Comparison of ENCODE assay signal across 8 cellular contexts in genomic region chr5:178231736-178232123, GRCh38. TPM values are rescaled to one million over a fixed set of nuclear protein-coding genes. Genes with fewer than 3 reads are reported as not detected.
DNase-seq lines count a peak whose midpoint lies in the region; ATAC-seq and TF ChIP-seq lines count a peak whose summit lies in the region.

No MANE protein-coding gene starts in this region.

- peak overlapping the region; percentile 82 for H3K27ac ChIP-seq in CD4-positive, alpha-beta memory T cell (ENCODE audit: low read depth, low read length)
- H3K27ac ChIP-seq in brain microvascular endothelial cell (peak overlapping the region; percentile 87), mesendoderm (ENCODE audit: low read depth, low read length) (no peak overlapping the region)

- H3K4me3 Mint-ChIP-seq in CD4-positive, alpha-beta memory T cell, result peak overlapping the region; percentile 82 to 90 (median 86)

- CTCF ChIA-PET in CD4-positive, alpha-beta memory T cell (lab: Charles Lee; ENCODE audit: partially characterized antibody), result no interaction called here

- WGBS in mesendoderm (ENCODE audit: extremely low coverage, insufficient coverage, low lambda C conversion rate), result no CpG with 5 or more reads among the region's 16 CpGs

- peaks cover 34 to 48% of the 10 kb centered on the region in 2 donors for H3K36me3 Mint-ChIP-seq in CD4-positive, alpha-beta memory T cell

- peak overlapping the region; percentile 65 to 91 (median 78) for H3K27ac Mint-ChIP-seq in CD4-positive, alpha-beta memory T cell

- no peak overlapping the region for H2BK15ac ChIP-seq in mesendoderm (replicated peaks; ENCODE audit: low read depth)

- H4K5ac ChIP-seq in mesendoderm (ENCODE audit: low read length), result no peak overlapping the region

- H3K4me1 ChIP-seq in CD4-positive, alpha-beta memory T cell (ENCODE audit: insufficient read depth, low read length), result peaks cover 44% of the 10 kb centered on the region
- peaks cover 2% of the 10 kb centered on the region for H3K4me1 ChIP-seq in mesendoderm (ENCODE audit: control insufficient read depth, low read depth, low read length)

- H3K4ac ChIP-seq in mesendoderm (ENCODE audit: low read depth, low read length), result peak overlapping the region; percentile 95

- DNase-seq in CD4-positive, alpha-beta memory T cell, result no peak
- DNase-seq in brain microvascular endothelial cell (no peak), mesendoderm (no peak), NCI-H2227 (lab: John Stamatoyannopoulos, UW; ENCODE audit: unreplicated experiment) (no peak), mucosa of gallbladder (ENCODE audit: low spot score) (no peak), medulla oblongata (ENCODE audit: extremely low spot score) (no peak), NCI-H1930 (lab: John Stamatoyannopoulos, UW) (no peak)

- peak overlapping the region; percentile 91 for H3K18ac ChIP-seq in mesendoderm (ENCODE audit: low read length)

- TF ChIP-seq CTCF in brain microvascular endothelial cell (IDR thresholded peaks at IDR 0.05; ENCODE audit: low read depth, low read length, missing control alignments), result no peak

- no peak overlapping the region for H2AK5ac ChIP-seq in mesendoderm (ENCODE audit: low read length)

- H3K9ac ChIP-seq in mesendoderm (ENCODE audit: low read length), result peak overlapping the region; percentile 99

- peaks cover 34% of the 10 kb centered on the region for H3K36me3 ChIP-seq in CD4-positive, alpha-beta memory T cell (ENCODE audit: insufficient read depth, low read length)
- H3K36me3 ChIP-seq in brain microvascular endothelial cell (replicated peaks) (peaks cover 20% of the 10 kb centered on the region), mesendoderm (ENCODE audit: control insufficient read depth, insufficient read depth, low read length) (peaks cover 17% of the 10 kb centered on the region)

- H3K4me1 Mint-ChIP-seq in CD4-positive, alpha-beta memory T cell, result peaks cover 30 to 79% (median 57%) of the 10 kb centered on the region in 4 donors

- peak overlapping the region; percentile 81 for H3K4me2 ChIP-seq in mesendoderm (ENCODE audit: low read length)

- intact Hi-C loops in CD4-positive, alpha-beta memory T cell (cut with micrococcal nuclease), result loop anchor here (1.0 to 10.0 kb wide), 2 partner anchors 27 to 393 kb away; partner anchors contain the start of genes CLK4 and HNRNPAB

- POLR2A ChIA-PET in CD4-positive, alpha-beta memory T cell (lab: Charles Lee; ENCODE audit: partially characterized antibody), result interaction anchor here (1.2 to 7.7 kb wide), 4 partner anchors 10 to 26 kb away, joined by 3 to 72 read pairs (median 8); partner anchors contain the start of gene HNRNPAB

- peaks cover 17% of the 10 kb centered on the region for H3K79me1 ChIP-seq in mesendoderm (ENCODE audit: low read length)

- in situ Hi-C loops in brain microvascular endothelial cell (cut with HindIII; ENCODE audit: low pct_ligation_motif_present, low sequenced_read_pairs), result no loop called here

- no peak overlapping the region for H4K8ac ChIP-seq in mesendoderm (ENCODE audit: low read depth, low read length)

- peak; percentile 12 for ATAC-seq in HG03460 (IDR thresholded peaks at IDR 0.05; ENCODE audit: unreplicated experiment)

- H2BK5ac ChIP-seq in mesendoderm (ENCODE audit: low read length), result no peak overlapping the region

- H3K56ac ChIP-seq in mesendoderm (ENCODE audit: low read length), result peak overlapping the region; percentile 96

- H3K9me3 ChIP-seq in CD4-positive, alpha-beta memory T cell (ENCODE audit: control insufficient read depth in 1 of 2, low read length in 2 of 2), result no peaks in the 10 kb centered on the region

- no peaks in the 10 kb centered on the region for H3K27me3 ChIP-seq in CD4-positive, alpha-beta memory T cell (ENCODE audit: insufficient read depth, low read length)
- H3K27me3 ChIP-seq in brain microvascular endothelial cell (replicated peaks) (no peaks in the 10 kb centered on the region), mesendoderm (ENCODE audit: insufficient read depth, low read length, poor library complexity) (no peaks in the 10 kb centered on the region)

- no peaks in the 10 kb centered on the region for H3K27me3 Mint-ChIP-seq in CD4-positive, alpha-beta memory T cell

- peak overlapping the region; percentile 62 to 74 for H3K4me3 ChIP-seq in CD4-positive, alpha-beta memory T cell (ENCODE audit: low read length in 2 of 2)
- peak overlapping the region; percentile 85 for H3K4me3 ChIP-seq in brain microvascular endothelial cell (ENCODE audit: low read depth, low read length)
- peak overlapping the region; percentile 88 for H3K4me3 ChIP-seq in mesendoderm (ENCODE audit: low read length)

- H3K79me2 ChIP-seq in mesendoderm (ENCODE audit: control insufficient read depth, insufficient read depth, low read length), result peaks cover 13% of the 10 kb centered on the region

- peak overlapping the region; percentile 97 for H3K23ac ChIP-seq in mesendoderm (ENCODE audit: low read length)

- no peak overlapping the region for H2BK120ac ChIP-seq in mesendoderm (ENCODE audit: low read depth, low read length)

- no peaks in the 10 kb centered on the region for H3K9me3 Mint-ChIP-seq in CD4-positive, alpha-beta memory T cell

RNA-seq across cellular contexts. Expression of gene PHYKPL, which starts 0.9 kb away (rescaled TPM):
- total RNA-seq in CD4-positive, alpha-beta memory T cell, result 100 to 1,000 TPM; 234 to 251 TPM
- 10 to 100 TPM; 38.7 to 44.6 TPM for polyA plus RNA-seq in CD4-positive, alpha-beta memory T cell
- 8.1 TPM for polyA plus RNA-seq in mesendoderm (2013, experiment 1 of 2)
- polyA plus RNA-seq in mesendoderm (2013, experiment 2 of 2), result 6.6 TPM
- total RNA-seq in mucosa of gallbladder, result 95.4 TPM

RNA-seq across cellular contexts. Expression of gene HNRNPAB, which starts 27.4 kb away (rescaled TPM):
- 10 to 100 TPM; 82.1 to 85.3 TPM for total RNA-seq in CD4-positive, alpha-beta memory T cell
- 10 to 100 TPM; 29.4 to 75.3 TPM for polyA plus RNA-seq in CD4-positive, alpha-beta memory T cell
- polyA plus RNA-seq in mesendoderm (2013, experiment 1 of 2), result 447 TPM
- 445 TPM for polyA plus RNA-seq in mesendoderm (2013, experiment 2 of 2)
- 110 TPM for total RNA-seq in mucosa of gallbladder

RNA-seq across cellular contexts. Expression of gene GMCL2, which starts 44.6 kb away (rescaled TPM):
- total RNA-seq in CD4-positive, alpha-beta memory T cell, result not detected
- polyA plus RNA-seq in CD4-positive, alpha-beta memory T cell, result not detected
- 0.01 TPM for polyA plus RNA-seq in mesendoderm (2013, experiment 1 of 2)
- not detected for polyA plus RNA-seq in mesendoderm (2013, experiment 2 of 2)
- total RNA-seq in mucosa of gallbladder, result not detected
